In the genomic region with DNA sequence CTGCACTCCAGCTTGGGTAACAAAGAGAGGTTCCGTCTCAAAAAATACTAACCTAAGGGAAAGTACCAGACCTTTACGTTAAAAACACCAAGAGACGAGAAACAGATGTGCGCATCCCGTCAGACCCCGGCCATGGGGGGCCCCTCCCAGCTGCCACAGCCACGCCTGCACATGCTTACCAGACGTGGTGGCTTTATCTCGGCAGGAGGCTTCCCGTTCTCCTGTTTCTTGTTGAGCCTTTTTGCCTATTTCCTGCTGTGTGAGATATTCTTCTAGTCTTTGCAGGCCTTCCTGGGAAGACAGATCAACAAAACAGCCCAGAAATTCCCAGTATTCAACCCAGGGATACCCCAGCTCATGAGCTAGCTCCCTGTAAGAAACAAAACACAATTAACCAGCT, we compare ENCODE assay signal across 21 cellular contexts. TPM values are rescaled to one million over a fixed set of nuclear protein-coding genes. Genes with fewer than 3 reads are reported as not detected.
DNase-seq lines count a peak whose midpoint lies in the region; ATAC-seq, FAIRE-seq and TF ChIP-seq lines count a peak whose summit lies in the region.
"Had no signal": no experiment of that assay in that cellular context is flagged by ENCODE, and none has a peak within 500 bp of the region (broad histone marks: within the 10 kb centered on the region; RNA-seq: fewer than 3 reads in every experiment).

No MANE protein-coding gene starts in this region.

- no peak overlapping the region for H3K9ac ChIP-seq in astrocyte (ENCODE audit: low read length)
- H3K9ac ChIP-seq in endodermal cell (ENCODE audit: extremely low read depth, low read length, poor library complexity, severe bottlenecking) = no peak overlapping the region
- H3K9ac ChIP-seq: BLaER1 had no signal

- H3K36me3 Mint-ChIP-seq in astrocyte (ENCODE audit: low read depth, unreplicated experiment) = peaks cover 27% of the 10 kb centered on the region
- peaks cover 84% of the 10 kb centered on the region for H3K36me3 Mint-ChIP-seq in endodermal cell (ENCODE audit: low read depth)
- H3K36me3 Mint-ChIP-seq in nephron progenitor cell (ENCODE audit: low read depth) = peaks cover 87% of the 10 kb centered on the region
- peaks cover 14 to 88% (median 38%) of the 10 kb centered on the region in 3 donors for H3K36me3 Mint-ChIP-seq in naive thymus-derived CD8-positive, alpha-beta T cell
- peaks cover 68% of the 10 kb centered on the region in 2 donors for H3K36me3 Mint-ChIP-seq in stimulated activated naive B cell treated with anti-CD40 and anti-IgM and Interleukin-4, amounts not matched to agents 10 μg/mL and 1 μg/mL and 100 μg/mL, for 72 hours

- H3K79me2 ChIP-seq in astrocyte (ENCODE audit: insufficient read depth, low read length) = peaks cover 41% of the 10 kb centered on the region

- H3K27ac Mint-ChIP-seq in astrocyte (ENCODE audit: unreplicated experiment) (peak overlapping the region; percentile 37), endodermal cell (peak overlapping the region; percentile 21), nephron progenitor cell (peak overlapping the region; percentile 42)
- H3K27ac Mint-ChIP-seq in naive thymus-derived CD8-positive, alpha-beta T cell = no peak overlapping the region
- H3K27ac Mint-ChIP-seq in stimulated activated naive B cell treated with anti-CD40 and anti-IgM and Interleukin-4, amounts not matched to agents 10 μg/mL and 1 μg/mL and 100 μg/mL, for 72 hours = no peak overlapping the region
- H3K27ac Mint-ChIP-seq: CD4-positive, alpha-beta T cell; IgD-negative memory B cell had no signal

- no peaks in the 10 kb centered on the region for H3K4me1 Mint-ChIP-seq in astrocyte (ENCODE audit: low read depth, unreplicated experiment)
- no peaks in the 10 kb centered on the region for H3K4me1 Mint-ChIP-seq in endodermal cell
- H3K4me1 Mint-ChIP-seq in nephron progenitor cell = no peaks in the 10 kb centered on the region
- peaks cover 0 to 6% (median under 1%) of the 10 kb centered on the region in 4 donors for H3K4me1 Mint-ChIP-seq in naive thymus-derived CD8-positive, alpha-beta T cell
- peaks cover 7 to 9% of the 10 kb centered on the region in 2 donors for H3K4me1 Mint-ChIP-seq in stimulated activated naive B cell treated with anti-CD40 and anti-IgM and Interleukin-4, amounts not matched to agents 10 μg/mL and 1 μg/mL and 100 μg/mL, for 72 hours

- H3K9me3 Mint-ChIP-seq in astrocyte (ENCODE audit: unreplicated experiment) (no peaks in the 10 kb centered on the region), endodermal cell (peaks cover 9% of the 10 kb centered on the region), nephron progenitor cell (peaks cover 9% of the 10 kb centered on the region)
- H3K9me3 Mint-ChIP-seq in naive thymus-derived CD8-positive, alpha-beta T cell = peaks cover 0 to 2% (median 0%) of the 10 kb centered on the region in 9 donors
- H3K9me3 Mint-ChIP-seq in stimulated activated naive B cell treated with anti-CD40 and anti-IgM and Interleukin-4, amounts not matched to agents 10 μg/mL and 1 μg/mL and 100 μg/mL, for 72 hours = no peaks in the 10 kb centered on the region
- H3K9me3 Mint-ChIP-seq: CD4-positive, alpha-beta T cell had no signal

- CTCF ChIA-PET in AG04450 (lab: Charles Lee) = no interaction called here

- H3K4me3 ChIP-seq in AG04450 (ENCODE audit: low read depth, low read length) (no peak overlapping the region), astrocyte (ENCODE audit: insufficient read depth, low read depth, low read length) (no peak overlapping the region), endodermal cell (ENCODE audit: low read length) (no peak overlapping the region), Peyer's patch (no peak overlapping the region)
- H3K4me3 ChIP-seq: BLaER1 had no signal

- FAIRE-seq in astrocyte (lab: Jason Lieb, UNC) = no peak
- FAIRE-seq: RCC 7860 had no signal

- TF ChIP-seq CTCF in AG04450 (IDR thresholded peaks at IDR 0.05; ENCODE audit: low read depth, low read length) (no peak), astrocyte (IDR thresholded peaks at IDR 0.05; ENCODE audit: insufficient read depth, low read depth, low read length) (no peak), endodermal cell (conservative IDR thresholded peaks at IDR 0.05) (no peak), nephron progenitor cell (IDR thresholded peaks at IDR 0.05) (no peak), Peyer's patch (IDR thresholded peaks at IDR 0.05) (no peak)

- 84% methylated on average over 8 to 10 of the region's 10 CpGs for WGBS in endodermal cell (ENCODE audit: insufficient coverage in 1 of 2, insufficient read length in 1 of 2), 2 experiments

- H3K4me3 Mint-ChIP-seq in astrocyte (ENCODE audit: unreplicated experiment) (no peak overlapping the region), endodermal cell (no peak overlapping the region), nephron progenitor cell (no peak overlapping the region)
- no peak overlapping the region for H3K4me3 Mint-ChIP-seq in naive thymus-derived CD8-positive, alpha-beta T cell
- no peak overlapping the region for H3K4me3 Mint-ChIP-seq in stimulated activated naive B cell treated with anti-CD40 and anti-IgM and Interleukin-4, amounts not matched to agents 10 μg/mL and 1 μg/mL and 100 μg/mL, for 72 hours
- H3K4me3 Mint-ChIP-seq: CD4-positive, alpha-beta T cell; IgD-negative memory B cell had no signal

- no peak overlapping the region for H2AFZ ChIP-seq in astrocyte (ENCODE audit: low read depth, low read length)

- no peak overlapping the region for H3K4me2 ChIP-seq in astrocyte (ENCODE audit: low read length)
- H3K4me2 ChIP-seq: BLaER1 had no signal

- TF ChIP-seq POLR2A in Peyer's patch (IDR thresholded peaks at IDR 0.05) = no peak

- H3K9me3 ChIP-seq in AG04450 (ENCODE audit: control insufficient read depth, insufficient read depth, low read length) (peaks cover 17% of the 10 kb centered on the region), astrocyte (ENCODE audit: insufficient read depth, low read depth, low read length) (no peaks in the 10 kb centered on the region), endodermal cell (ENCODE audit: control insufficient read depth, low read length) (peaks cover 4% of the 10 kb centered on the region), Peyer's patch (no peaks in the 10 kb centered on the region)
- H3K9me3 ChIP-seq: BLaER1 had no signal

- H3K4me1 ChIP-seq in astrocyte (ENCODE audit: insufficient read depth, low read length) = no peaks in the 10 kb centered on the region
- H3K4me1 ChIP-seq in endodermal cell (ENCODE audit: control insufficient read depth, insufficient read depth, low read length) = no peaks in the 10 kb centered on the region
- no peaks in the 10 kb centered on the region for H3K4me1 ChIP-seq in Peyer's patch

- ATAC-seq in naive thymus-derived CD8-positive, alpha-beta T cell = no peak
- ATAC-seq in stimulated activated naive B cell treated with anti-CD40 and anti-IgM and Interleukin-4, amounts not matched to agents 10 μg/mL and 1 μg/mL and 100 μg/mL, for 72 hours (replicated peaks) = no peak

- DNase-seq in AG04450 (ENCODE audit: low read depth, low spot score) (no peak), astrocyte (ENCODE audit: low read depth) (no peak), endodermal cell (no peak), nephron progenitor cell (no peak), Peyer's patch (no peak), NCI-H1436 treated with DMSO at 0.1 percent for 48 hours (lab: John Stamatoyannopoulos, UW) (no peak)
- DNase-seq in naive thymus-derived CD8-positive, alpha-beta T cell = no peak
- DNase-seq in stimulated activated naive B cell treated with anti-CD40 and anti-IgM and Interleukin-4, amounts not matched to agents 10 μg/mL and 1 μg/mL and 100 μg/mL, for 72 hours = no peak
- DNase-seq: CD4-positive, alpha-beta T cell; COR-L47; DMS79; NCI-H1105 treated with DMSO at 0.1 percent for 48 hours; NCI-H1694; NCI-H2081; NCI-H2171; NCI-H345; NCI-H524; NCI-H82 had no signal

- H3K27me3 Mint-ChIP-seq in astrocyte (ENCODE audit: low read depth, unreplicated experiment) (no peaks in the 10 kb centered on the region), endodermal cell (ENCODE audit: insufficient read depth) (no peaks in the 10 kb centered on the region), nephron progenitor cell (ENCODE audit: low read depth, poor library complexity) (no peaks in the 10 kb centered on the region)
- no peaks in the 10 kb centered on the region for H3K27me3 Mint-ChIP-seq in naive thymus-derived CD8-positive, alpha-beta T cell
- H3K27me3 Mint-ChIP-seq in stimulated activated naive B cell treated with anti-CD40 and anti-IgM and Interleukin-4, amounts not matched to agents 10 μg/mL and 1 μg/mL and 100 μg/mL, for 72 hours = no peaks in the 10 kb centered on the region
- H3K27me3 Mint-ChIP-seq: CD4-positive, alpha-beta T cell; IgD-negative memory B cell had no signal

- POLR2A ChIA-PET in AG04450 (lab: Yijun Ruan, JAX) = no interaction called here
- POLR2A ChIA-PET in naive thymus-derived CD8-positive, alpha-beta T cell (lab: Charles Lee) = no interaction called here

- peaks cover 55% of the 10 kb centered on the region for H3K36me3 ChIP-seq in astrocyte (ENCODE audit: insufficient read depth, low read length)
- peaks cover 84% of the 10 kb centered on the region for H3K36me3 ChIP-seq in endodermal cell (ENCODE audit: control insufficient read depth, insufficient read depth, low read length)
- H3K36me3 ChIP-seq in Peyer's patch = peaks cover 0 to 94% (median 0%) of the 10 kb centered on the region in 3 donors

- H3K27ac ChIP-seq in AG04450 (ENCODE audit: low read depth, low read length) = peak overlapping the region; percentile 21
- no peak overlapping the region for H3K27ac ChIP-seq in astrocyte (ENCODE audit: low read depth, low read length)
- no peak overlapping the region for H3K27ac ChIP-seq in endodermal cell (ENCODE audit: low read depth, low read length)
- no peak overlapping the region for H3K27ac ChIP-seq in Peyer's patch
- H3K27ac ChIP-seq: BLaER1 had no signal

- H3K27me3 ChIP-seq in AG04450 (ENCODE audit: control insufficient read depth, insufficient read depth, low read length) (no peaks in the 10 kb centered on the region), astrocyte (ENCODE audit: insufficient read depth, low read length) (no peaks in the 10 kb centered on the region), endodermal cell (ENCODE audit: control insufficient read depth, insufficient read depth, low read length, poor library complexity, severe bottlenecking) (no peaks in the 10 kb centered on the region), Peyer's patch (no peaks in the 10 kb centered on the region)
- H3K27me3 ChIP-seq: BLaER1 had no signal

- H4K20me1 ChIP-seq in astrocyte (ENCODE audit: insufficient read depth, low read length) = peaks cover 84% of the 10 kb centered on the region

RNA-seq across cellular contexts. Expression of a gene that starts 23.6 kb away (rescaled TPM):
- polyA plus RNA-seq in AG04450 (2011; rRNA removed) = 8.9 and 15.1 TPM in 2 replicates
- polyA minus RNA-seq in AG04450 (2011; rRNA and poly(A)+ RNA removed) = 31.7 and 48.7 TPM in 2 replicates
- 33.3 and 43.4 TPM in 2 replicates for total RNA-seq in astrocyte
- 10 to 100 TPM; 60.2 to 64.3 TPM for total RNA-seq in endodermal cell
- 34.9 TPM for polyA plus RNA-seq in endodermal cell (2013, experiment 1 of 2)
- polyA plus RNA-seq in endodermal cell (2013, experiment 2 of 2) = 37.3 TPM
- 10 to 100 TPM; 27.5 to 28.9 TPM for total RNA-seq in naive thymus-derived CD8-positive, alpha-beta T cell
- polyA plus RNA-seq in naive thymus-derived CD8-positive, alpha-beta T cell = 10 to 100 TPM; 20.9 to 30.9 (median 23.8) TPM
- 10 to 100 TPM; 23.5 to 45.4 (median 29.0) TPM for total RNA-seq in Peyer's patch

RNA-seq across cellular contexts. Expression of a gene that starts 27.4 kb away (rescaled TPM):
- polyA plus RNA-seq in AG04450 (2011; rRNA removed) = 55.7 and 65.6 TPM in 2 replicates
- 198 and 272 TPM in 2 replicates for polyA minus RNA-seq in AG04450 (2011; rRNA and poly(A)+ RNA removed)
- total RNA-seq in astrocyte = 123 and 140 TPM in 2 replicates
- total RNA-seq in endodermal cell = 10 to 100 TPM; 87.8 to 88.5 TPM
- 58.3 TPM for polyA plus RNA-seq in endodermal cell (2013, experiment 1 of 2)
- 56.1 TPM for polyA plus RNA-seq in endodermal cell (2013, experiment 2 of 2)
- 100 to 1,000 TPM; 100 to 107 TPM for total RNA-seq in naive thymus-derived CD8-positive, alpha-beta T cell
- 10 to 100 TPM; 17.8 to 32.1 (median 23.0) TPM for polyA plus RNA-seq in naive thymus-derived CD8-positive, alpha-beta T cell
- 100 to 1,000 TPM in 3 of 4 donors, 10 to 100 TPM in 1; 69.0 to 286 (median 133) TPM for total RNA-seq in Peyer's patch

RNA-seq across cellular contexts. Expression of a gene that starts 46.8 kb away (rescaled TPM):
- 17.3 and 19.6 TPM in 2 replicates for polyA plus RNA-seq in AG04450 (2011; rRNA removed)
- 5.2 and 10.6 TPM in 2 replicates for polyA minus RNA-seq in AG04450 (2011; rRNA and poly(A)+ RNA removed)
- total RNA-seq in astrocyte = 8.1 and 9.0 TPM in 2 replicates
- 10 to 100 TPM; 26.7 to 27.0 TPM for total RNA-seq in endodermal cell
- polyA plus RNA-seq in endodermal cell (2013, experiment 1 of 2) = 19.2 TPM
- 22.2 TPM for polyA plus RNA-seq in endodermal cell (2013, experiment 2 of 2)
- 1 to 10 TPM; 3.8 to 5.0 TPM for total RNA-seq in naive thymus-derived CD8-positive, alpha-beta T cell
- polyA plus RNA-seq in naive thymus-derived CD8-positive, alpha-beta T cell = 10 to 100 TPM in 2 of 3 donors, 1 to 10 TPM in 1; 9.9 to 16.4 (median 12.0) TPM
- 100 to 1,000 TPM in 2 of 4 donors, 10 to 100 TPM in 2; 19.8 to 157 (median 109) TPM for total RNA-seq in Peyer's patch

RNA-seq across cellular contexts. Expression of a gene that starts 47.1 kb away (rescaled TPM):
- 4.1 and 6.3 TPM in 2 replicates for polyA plus RNA-seq in AG04450 (2011; rRNA removed)
- polyA minus RNA-seq in AG04450 (2011; rRNA and poly(A)+ RNA removed) = 24.4 and 27.2 TPM in 2 replicates
- total RNA-seq in astrocyte = 11.9 and 15.4 TPM in 2 replicates
- 100 to 1,000 TPM; 165 to 212 TPM for total RNA-seq in endodermal cell
- polyA plus RNA-seq in endodermal cell (2013, experiment 1 of 2) = 85.3 TPM
- 81.7 TPM for polyA plus RNA-seq in endodermal cell (2013, experiment 2 of 2)
- 10 to 100 TPM; 53.3 to 56.1 TPM for total RNA-seq in naive thymus-derived CD8-positive, alpha-beta T cell
- 1 to 10 TPM; 2.8 to 3.3 (median 2.8) TPM for polyA plus RNA-seq in naive thymus-derived CD8-positive, alpha-beta T cell
- total RNA-seq in Peyer's patch = 100 to 1,000 TPM in 2 of 4 donors, 10 to 100 TPM in 2; 58.3 to 198 (median 84.3) TPM

Comparison
In these comparisons a context has a peak if more than half of its experiments do, and no peak if none do; other contexts are left out.
1. H3K27ac Mint-ChIP-seq: peak in astrocyte (single experiment), endodermal cell (single experiment) and nephron progenitor cell (single experiment); none in naive thymus-derived CD8-positive, alpha-beta T cell (0 of 10) and stimulated activated naive B cell treated with anti-CD40 and anti-IgM and Interleukin-4, amounts not matched to agents 10 μg/mL and 1 μg/mL and 100 μg/mL, for 72 hours (single experiment).